Comparison of ENCODE assay signal across 9 cellular contexts in genomic region chr19:29672319-29672932, GRCh38. TPM values are rescaled to one million over a fixed set of nuclear protein-coding genes. Genes with fewer than 3 reads are reported as not detected.
DNase-seq lines count a peak whose midpoint lies in the region; ATAC-seq and TF ChIP-seq lines count a peak whose summit lies in the region.
"Had no signal": no experiment of that assay in that cellular context is flagged by ENCODE, and none has a peak within 500 bp of the region (broad histone marks: within the 10 kb centered on the region; RNA-seq: fewer than 3 reads in every experiment).

No MANE protein-coding gene starts in this region.

- H3K9me3 ChIP-seq in CD4-positive, alpha-beta T cell (ENCODE audit: control insufficient read depth, low read length): no peaks in the 10 kb centered on the region
- H3K9me3 ChIP-seq in body of pancreas (no peaks in the 10 kb centered on the region), testis (no peaks in the 10 kb centered on the region)

- TF ChIP-seq POLR2A in body of pancreas (IDR thresholded peaks at IDR 0.05) (no peak), erythroblast (IDR thresholded peaks at IDR 0.05; ENCODE audit: low read length) (no peak), testis (IDR thresholded peaks at IDR 0.05) (no peak)

- no peak for DNase-seq in CD4-positive, alpha-beta T cell
- DNase-seq in body of pancreas (no peak), posterior vena cava (ENCODE audit: low spot score) (peak; percentile 20), UCSD-AML1 (lab: John Stamatoyannopoulos, UW; ENCODE audit: unreplicated experiment) (no peak), erythroblast (lab: John Stamatoyannopoulos, UW) (no peak), testis (no peak)
- DNase-seq in effector CD8-positive, alpha-beta T cell (lab: John Stamatoyannopoulos, UW): no peak
- DNase-seq: NCI-H524 had no signal

- peak overlapping the region; percentile 68 for H3K4me3 Mint-ChIP-seq in CD4-positive, alpha-beta T cell
- H3K4me3 Mint-ChIP-seq in IgD-negative memory B cell: peak overlapping the region; percentile 67 to 81 (median 74)

- H3K27ac Mint-ChIP-seq in CD4-positive, alpha-beta T cell: peak overlapping the region; percentile 98
- H3K27ac Mint-ChIP-seq in IgD-negative memory B cell: peak overlapping the region; percentile 91 to 95 (median 95)

- TF ChIP-seq CTCF in CD4-positive, alpha-beta T cell (IDR thresholded peaks at IDR 0.05): no peak
- TF ChIP-seq CTCF in body of pancreas (IDR thresholded peaks at IDR 0.05) (no peak), testis (IDR thresholded peaks at IDR 0.05) (no peak)

- POLR2A ChIA-PET in CD4-positive, alpha-beta T cell (lab: Charles Lee): interaction anchor here (0.8 to 5.5 kb wide), 14 partner anchors 7 to 273 kb away, joined by 3 to 107 read pairs (median 9); partner anchors contain the start of genes C19orf12, PLEKHF1, POP4 and URI1

- H3K36me3 ChIP-seq in body of pancreas (replicated peaks in 1 of 2; ENCODE audit: insufficient read depth in 1 of 2, low read depth in 2 of 2): no peaks in the 10 kb centered on the region
- H3K36me3 ChIP-seq in testis (ENCODE audit: low read depth, missing control alignments): no peaks in the 10 kb centered on the region

- peaks cover 88% of the 10 kb centered on the region for H3K4me1 Mint-ChIP-seq in CD4-positive, alpha-beta T cell (ENCODE audit: low read depth)
- peaks cover 30 to 40% (median 34%) of the 10 kb centered on the region in 3 donors for H3K4me1 Mint-ChIP-seq in IgD-negative memory B cell

- peaks cover 56% of the 10 kb centered on the region for H3K4me1 ChIP-seq in body of pancreas
- peaks cover 47% of the 10 kb centered on the region for H3K4me1 ChIP-seq in testis

- H3K9me3 Mint-ChIP-seq in CD4-positive, alpha-beta T cell: no peaks in the 10 kb centered on the region
- no peaks in the 10 kb centered on the region for H3K9me3 Mint-ChIP-seq in IgD-negative memory B cell

- WGBS in body of pancreas, 2 donors: 83 to 90% methylated on average over 7 to 8 of the region's 8 CpGs
- 86 to 93% methylated on average over 8 of the region's 8 CpGs for WGBS in testis, 2 donors

- intact Hi-C loops in CD4-positive, alpha-beta T cell (cut with DNase I, micrococcal nuclease): loop anchor here (2.0 to 5.0 kb wide), 3 partner anchors 42 to 170 kb away; partner anchors contain the start of gene C19orf12 (in 1 of the 2)
- intact Hi-C loops in body of pancreas (cut with DNase I) (no loop called here), posterior vena cava (cut with DNase I) (no loop called here), testis (cut with DNase I; ENCODE audit: low total_unique reads) (no loop called here)

- H3K4me3 ChIP-seq in body of pancreas (no peak overlapping the region), testis (no peak overlapping the region)

- H3K27me3 Mint-ChIP-seq in CD4-positive, alpha-beta T cell: no peaks in the 10 kb centered on the region
- H3K27me3 Mint-ChIP-seq in IgD-negative memory B cell: no peaks in the 10 kb centered on the region

- no peaks in the 10 kb centered on the region for H3K27me3 ChIP-seq in CD4-positive, alpha-beta T cell (ENCODE audit: control insufficient read depth, insufficient read depth, low read length)
- H3K27me3 ChIP-seq in body of pancreas (no peaks in the 10 kb centered on the region), testis (no peaks in the 10 kb centered on the region)

- peaks cover 72% of the 10 kb centered on the region for H3K36me3 Mint-ChIP-seq in CD4-positive, alpha-beta T cell (ENCODE audit: low read depth)
- H3K36me3 Mint-ChIP-seq in IgD-negative memory B cell: no peaks in the 10 kb centered on the region

- no peak for ATAC-seq in CD4-positive, alpha-beta T cell (ENCODE audit: poor library complexity)
- ATAC-seq in body of pancreas: no peak

- peak overlapping the region; percentile 78 for H3K27ac ChIP-seq in CD4-positive, alpha-beta T cell (ENCODE audit: low read depth, low read length)
- H3K27ac ChIP-seq in body of pancreas (peak overlapping the region in 3 of 4 donors; percentile 57 to 64 (median 64)), testis (no peak overlapping the region)

- CTCF ChIA-PET in CD4-positive, alpha-beta T cell (lab: Charles Lee): interaction anchor here (0.7 to 3.2 kb wide), 14 partner anchors 7 to 70 kb away, joined by 3 to 37 read pairs (median 4); partner anchors contain the start of genes C19orf12, PLEKHF1 and POP4

RNA-seq across cellular contexts. Expression of gene PLEKHF1, which starts 7.2 kb away (rescaled TPM):
- total RNA-seq in CD4-positive, alpha-beta T cell: 10 to 100 TPM; 37.5 to 41.0 TPM
- polyA plus RNA-seq in IgD-negative memory B cell (10.2 TPM), testis (ENCODE audit: insufficient read depth, low read depth, low replicate concordance) (6.3 TPM)
- total RNA-seq in body of pancreas (10 to 100 TPM; 13.5 to 16.5 TPM), posterior vena cava (10 to 100 TPM; 20.7 to 21.0 TPM), testis (10 to 100 TPM; 13.5 to 26.2 TPM)

RNA-seq across cellular contexts. Expression of gene C19orf12, which starts 42.6 kb away (rescaled TPM):
- total RNA-seq in CD4-positive, alpha-beta T cell: 1 to 10 TPM; 7.7 TPM
- polyA plus RNA-seq in IgD-negative memory B cell (17.6 TPM), testis (ENCODE audit: insufficient read depth, low read depth, low replicate concordance) (20.8 TPM)
- total RNA-seq in body of pancreas (10 to 100 TPM; 18.2 to 23.7 TPM), posterior vena cava (10 to 100 TPM; 26.7 to 29.8 TPM), testis (10 to 100 TPM; 28.8 to 40.5 TPM)

Comparison
In these comparisons a context has a peak if more than half of its experiments do, and no peak if none do; other contexts are left out.
1. H3K27ac ChIP-seq: peak in CD4-positive, alpha-beta T cell (single experiment) and body of pancreas (3 of 4); none in testis (0 of 2).
2. intact Hi-C loops: an anchor here in CD4-positive, alpha-beta T cell (2.0 to 5.0 kb wide); none called in body of pancreas, posterior vena cava and testis.